Comparison of ENCODE assay signal across 20 cellular contexts in the genomic region with DNA sequence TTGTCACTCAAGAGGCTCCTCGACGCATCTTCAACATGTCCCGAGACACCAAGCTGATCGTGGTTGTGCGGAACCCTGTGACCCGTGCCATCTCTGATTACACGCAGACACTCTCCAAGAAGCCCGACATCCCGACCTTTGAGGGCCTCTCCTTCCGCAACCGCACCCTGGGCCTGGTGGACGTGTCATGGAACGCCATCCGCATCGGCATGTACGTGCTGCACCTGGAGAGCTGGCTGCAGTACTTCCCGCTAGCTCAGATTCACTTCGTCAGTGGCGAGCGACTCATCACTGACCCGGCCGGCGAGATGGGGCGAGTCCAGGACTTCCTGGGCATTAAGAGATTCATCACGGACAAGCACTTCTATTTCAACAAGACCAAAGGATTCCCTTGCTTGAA.
A peak's percentile ranks its signal among the peaks of the same experiment; 100 is the strongest.
DNase-seq lines count a peak whose midpoint lies in the region; ATAC-seq, FAIRE-seq and TF ChIP-seq lines count a peak whose summit lies in the region.
"Had no signal": no experiment of that assay in that cellular context is flagged by ENCODE, and none has a peak within 500 bp of the region (broad histone marks: within the 10 kb centered on the region; RNA-seq: fewer than 3 reads in every experiment).

No MANE protein-coding gene starts in this region.

- no peak for FAIRE-seq in urothelium cell line (lab: Jason Lieb, UNC)
- FAIRE-seq: G401.6, GM12892, GM18507 had no signal

- no peak overlapping the region for H2AFZ ChIP-seq in Karpas-422 (ENCODE audit: low read length)
- H2AFZ ChIP-seq: GM23248 had no signal

- H3K4me3 ChIP-seq in RWPE2 (ENCODE audit: severe bottlenecking) (no peak overlapping the region), epithelial cell of esophagus (ENCODE audit: low read length) (no peak overlapping the region), Karpas-422 (ENCODE audit: low read length) (no peak overlapping the region)
- H3K4me3 ChIP-seq: BLaER1 treated with 17β-estradiol and CSF1 and Interleukin-3, amounts not matched to agents 10 nM and 100 nM; GM23248; HAP-1 had no signal

- H3K4me1 ChIP-seq in RWPE2 (ENCODE audit: insufficient read depth, poor library complexity, severe bottlenecking) (no peaks in the 10 kb centered on the region), Karpas-422 (ENCODE audit: low read length) (no peaks in the 10 kb centered on the region)
- H3K4me1 ChIP-seq: HAP-1 had no signal

- no peak for TF ChIP-seq CTCF in RWPE2 (IDR thresholded peaks at IDR 0.05; ENCODE audit: poor library complexity, severe bottlenecking)
- TF ChIP-seq CTCF in epithelial cell of esophagus (IDR thresholded peaks at IDR 0.05; ENCODE audit: insufficient read depth, low read depth, low read length, missing control alignments): no peak
- no peak for TF ChIP-seq CTCF in CD14-positive monocyte (IDR thresholded peaks at IDR 0.05)

- ATAC-seq in RWPE2 (ENCODE audit: low read depth): peak; percentile 58; the same call in 1 of the 3 replicates

- no peak overlapping the region for H3K4me3 Mint-ChIP-seq in CD14-positive monocyte
- H3K4me3 Mint-ChIP-seq: B cell; CD4-positive, CD25-positive, alpha-beta regulatory T cell; CD8-positive, alpha-beta memory T cell had no signal

- H3K27me3 ChIP-seq in RWPE2 (ENCODE audit: insufficient read depth, poor library complexity, severe bottlenecking) (no peaks in the 10 kb centered on the region), Karpas-422 (ENCODE audit: low read length) (no peaks in the 10 kb centered on the region)
- H3K27me3 ChIP-seq: BLaER1 treated with 17β-estradiol and CSF1 and Interleukin-3, amounts not matched to agents 10 nM and 100 nM had no signal

- H3K9me3 Mint-ChIP-seq in CD14-positive monocyte: peaks cover 0 to 2% (median 0%) of the 10 kb centered on the region in 7 donors
- H3K9me3 Mint-ChIP-seq: CD4-positive, CD25-positive, alpha-beta regulatory T cell had no signal

- intact Hi-C loops in CD14-positive monocyte (cut with micrococcal nuclease): no loop called here

- no peaks in the 10 kb centered on the region for H3K9me2 ChIP-seq in Karpas-422 (replicated peaks; ENCODE audit: insufficient read depth, low read length)

- H3K4me2 ChIP-seq in Karpas-422 (ENCODE audit: low read depth, low read length, poor library complexity, severe bottlenecking): no peak overlapping the region
- H3K4me2 ChIP-seq: BLaER1 treated with 17β-estradiol and CSF1 and Interleukin-3, amounts not matched to agents 10 nM and 100 nM had no signal

- H3K4me1 Mint-ChIP-seq in CD14-positive monocyte: no peaks in the 10 kb centered on the region
- H3K4me1 Mint-ChIP-seq: B cell; CD4-positive, CD25-positive, alpha-beta regulatory T cell; CD8-positive, alpha-beta memory T cell had no signal

- no peaks in the 10 kb centered on the region for H3K79me2 ChIP-seq in Karpas-422 (ENCODE audit: low read length)

- H3K27me3 Mint-ChIP-seq in CD14-positive monocyte (ENCODE audit: low read depth in 3 of 3): peaks cover 5 to 14% (median 7%) of the 10 kb centered on the region in 3 donors

- H3K27ac ChIP-seq in RWPE2 (ENCODE audit: poor library complexity, severe bottlenecking) (no peak overlapping the region), Karpas-422 (ENCODE audit: low read length) (no peak overlapping the region)
- H3K27ac ChIP-seq: BLaER1 treated with 17β-estradiol and CSF1 and Interleukin-3, amounts not matched to agents 10 nM and 100 nM; GM23248 had no signal

- no peaks in the 10 kb centered on the region for H3K36me3 ChIP-seq in RWPE2 (ENCODE audit: low read depth)
- no peaks in the 10 kb centered on the region for H3K36me3 ChIP-seq in Karpas-422 (ENCODE audit: insufficient read depth, low read length)
- H3K36me3 ChIP-seq: BLaER1 treated with 17β-estradiol and CSF1 and Interleukin-3, amounts not matched to agents 10 nM and 100 nM; HAP-1 had no signal

- H3K9me3 ChIP-seq in RWPE2 (ENCODE audit: severe bottlenecking) (no peaks in the 10 kb centered on the region), Karpas-422 (ENCODE audit: low read length) (no peaks in the 10 kb centered on the region)
- H3K9me3 ChIP-seq: BLaER1 treated with 17β-estradiol and CSF1 and Interleukin-3, amounts not matched to agents 10 nM and 100 nM; HAP-1 had no signal

- H3K27ac Mint-ChIP-seq in CD14-positive monocyte: no peak overlapping the region
- H3K27ac Mint-ChIP-seq: B cell; CD4-positive, CD25-positive, alpha-beta regulatory T cell had no signal

- H3K36me3 Mint-ChIP-seq in CD14-positive monocyte: no peaks in the 10 kb centered on the region
- H3K36me3 Mint-ChIP-seq: CD4-positive, CD25-positive, alpha-beta regulatory T cell; CD8-positive, alpha-beta memory T cell had no signal

- no peak overlapping the region for H3K9ac ChIP-seq in Karpas-422 (ENCODE audit: low read length)
- H3K9ac ChIP-seq: BLaER1 treated with 17β-estradiol and CSF1 and Interleukin-3, amounts not matched to agents 10 nM and 100 nM; GM23248 had no signal

- H4K20me1 ChIP-seq in Karpas-422 (ENCODE audit: insufficient read depth, low read depth, low read length): no peaks in the 10 kb centered on the region
- H4K20me1 ChIP-seq: BLaER1 treated with 17β-estradiol and CSF1 and Interleukin-3, amounts not matched to agents 10 nM and 100 nM had no signal

- DNase-seq in HPDE6-E6E7 (ENCODE audit: extremely low spot score) (peak; percentile 14), RWPE2 (ENCODE audit: low spot score) (no peak), epithelial cell of esophagus (ENCODE audit: low read depth) (peak; percentile 32), urothelium cell line (ENCODE audit: low spot score) (peak; percentile 22), Karpas-422 (no peak), T1000 (lab: John Stamatoyannopoulos, UW) (no peak), CD14-positive monocyte (ENCODE audit: low spot score) (no peak)
- DNase-seq: CD4-positive, CD25-positive, alpha-beta regulatory T cell; CD8-positive, alpha-beta memory T cell; COR-L47; DMS 273 treated with DMSO at 0.1 percent for 48 hours; DMS53; DND-41; GM23248 had no signal

Comparison
In these comparisons a context has a peak if more than half of its experiments do, and no peak if none do; other contexts are left out.
1. DNase-seq: peak in HPDE6-E6E7 (single experiment), epithelial cell of esophagus (single experiment) and urothelium cell line (single experiment); none in RWPE2 (single experiment), Karpas-422 (single experiment), T1000 (single experiment) and CD14-positive monocyte (single experiment).